In the genomic region with DNA sequence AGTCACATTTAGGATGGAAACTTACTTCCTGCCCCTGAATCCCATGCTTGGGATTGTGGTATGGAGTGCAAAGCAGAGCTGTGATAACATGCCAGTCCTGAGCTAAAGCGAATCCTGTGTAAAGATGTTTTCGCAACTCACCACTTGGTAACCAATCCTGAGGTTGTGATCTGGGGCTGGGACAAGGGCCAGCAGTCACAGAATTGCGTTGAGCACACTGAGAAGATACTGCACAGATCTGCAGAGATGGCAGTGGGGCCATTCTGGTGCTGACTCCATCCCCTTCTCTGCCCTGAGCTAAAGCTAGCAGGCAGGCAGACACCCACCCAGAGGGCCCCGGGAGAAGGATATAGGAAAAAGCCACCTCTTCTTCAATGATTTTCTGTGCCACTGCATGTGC, we compare ENCODE assay signal across 1 cellular context.
TF ChIP-seq lines count a peak whose summit lies in the region.

No MANE protein-coding gene starts in this region.

TF ChIP-seq in K562, 482 proteins besides CTCF, POLR2A, EP300 and RAD21 (continued from another document):
- TF ChIP-seq RBM22 (IDR thresholded peaks at IDR 0.05; ENCODE audit: low read depth, low read length, poor library complexity, severe bottlenecking): no peak
- TF ChIP-seq, protein P1, sequence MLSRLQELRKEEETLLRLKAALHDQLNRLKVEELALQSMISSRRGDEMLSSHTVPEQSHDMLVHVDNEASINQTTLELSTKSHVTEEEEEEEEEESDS (CRISPR knock-in tag; IDR thresholded peaks at IDR 0.05): no peak
